In the genomic region with DNA sequence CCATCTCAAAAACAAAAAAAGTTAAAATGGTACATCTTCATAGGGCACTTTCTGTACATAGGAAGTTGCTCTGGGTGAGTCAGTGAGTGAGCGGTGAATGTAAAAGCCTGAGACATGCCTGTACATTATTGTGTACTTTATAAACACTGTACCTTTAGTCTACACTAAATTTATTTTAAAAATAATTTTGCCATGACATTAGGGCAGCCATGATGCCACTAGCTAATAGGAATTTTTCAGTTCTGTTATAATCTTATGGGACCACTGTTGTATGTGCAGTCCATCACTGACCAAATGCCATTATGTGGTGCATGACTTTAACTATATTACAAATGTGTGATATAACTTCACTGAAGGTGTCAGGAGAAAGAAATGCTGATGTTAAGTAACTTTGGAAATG, we compare ENCODE assay signal across 1 cellular context.
TF ChIP-seq lines count a peak whose summit lies in the region.

No MANE protein-coding gene starts in this region.

TF ChIP-seq in K562, 482 proteins besides CTCF, POLR2A, EP300 and RAD21 (continues in another document):
- TF ChIP-seq ID3 (CRISPR knock-in tag; IDR thresholded peaks at IDR 0.05): peak; percentile 71; the same call in 1 of the 2 replicates
- TF ChIP-seq ID3 (tag; IDR thresholded peaks at IDR 0.05): 0 out of 2 replicates have a peak, but pooled peaks have one; percentile 54
- TF ChIP-seq ZNF311 (CRISPR knock-in tag; IDR thresholded peaks at IDR 0.05): peak; percentile 98
- TF ChIP-seq MECOM (CRISPR knock-in tag; IDR thresholded peaks at IDR 0.05): peak; percentile 85
- peak; percentile 89 for TF ChIP-seq ZNF668 (CRISPR knock-in tag; IDR thresholded peaks at IDR 0.05)
- TF ChIP-seq, protein P1, sequence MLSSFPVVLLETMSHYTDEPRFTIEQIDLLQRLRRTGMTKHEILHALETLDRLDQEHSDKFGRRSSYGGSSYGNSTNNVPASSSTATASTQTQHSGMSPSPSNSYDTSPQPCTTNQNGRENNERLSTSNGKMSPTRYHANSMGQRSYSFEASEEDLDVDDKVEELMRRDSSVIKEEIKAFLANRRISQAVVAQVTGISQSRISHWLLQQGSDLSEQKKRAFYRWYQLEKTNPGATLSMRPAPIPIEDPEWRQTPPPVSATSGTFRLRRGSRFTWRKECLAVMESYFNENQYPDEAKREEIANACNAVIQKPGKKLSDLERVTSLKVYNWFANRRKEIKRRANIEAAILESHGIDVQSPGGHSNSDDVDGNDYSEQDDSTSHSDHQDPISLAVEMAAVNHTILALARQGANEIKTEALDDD (IDR thresholded peaks at IDR 0.05): no peak
- TF ChIP-seq, protein P2, sequence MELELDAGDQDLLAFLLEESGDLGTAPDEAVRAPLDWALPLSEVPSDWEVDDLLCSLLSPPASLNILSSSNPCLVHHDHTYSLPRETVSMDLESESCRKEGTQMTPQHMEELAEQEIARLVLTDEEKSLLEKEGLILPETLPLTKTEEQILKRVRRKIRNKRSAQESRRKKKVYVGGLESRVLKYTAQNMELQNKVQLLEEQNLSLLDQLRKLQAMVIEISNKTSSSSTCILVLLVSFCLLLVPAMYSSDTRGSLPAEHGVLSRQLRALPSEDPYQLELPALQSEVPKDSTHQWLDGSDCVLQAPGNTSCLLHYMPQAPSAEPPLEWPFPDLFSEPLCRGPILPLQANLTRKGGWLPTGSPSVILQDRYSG (tag; conservative IDR thresholded peaks at IDR 0.05; ENCODE audit: low read depth): peak; percentile 76
- TF ChIP-seq PTTG1 (tag; IDR thresholded peaks at IDR 0.05; ENCODE audit: low read depth): peak; percentile 83
- 0 out of 4 replicates have a peak, but pooled peaks of 1 of the 2 experiments have one; percentile 9 for TF ChIP-seq TEAD1 (CRISPR knock-in tag; IDR thresholded peaks at IDR 0.05)
- peak; percentile 45; the same call in 1 of the 2 replicates for TF ChIP-seq ZBTB17 (CRISPR knock-in tag; IDR thresholded peaks at IDR 0.05)
- peak; percentile 93 for TF ChIP-seq DMBX1 (CRISPR knock-in tag; IDR thresholded peaks at IDR 0.05; ENCODE audit: borderline replicate concordance)
- peak; percentile 74; the same call in 1 of the 2 replicates for TF ChIP-seq DDX20 (tag; IDR thresholded peaks at IDR 0.05; ENCODE audit: low read depth)
- TF ChIP-seq RBM15 (IDR thresholded peaks at IDR 0.05; ENCODE audit: insufficient read depth, low read length): no peak
- peak; percentile 87 for TF ChIP-seq GTF2A2 (tag; IDR thresholded peaks at IDR 0.05)
- no peak for TF ChIP-seq NR2F6 (CRISPR knock-in tag; IDR thresholded peaks at IDR 0.05)
- no peak for TF ChIP-seq HINFP (tag; conservative IDR thresholded peaks at IDR 0.05; ENCODE audit: low read depth)
- TF ChIP-seq, protein P3, sequence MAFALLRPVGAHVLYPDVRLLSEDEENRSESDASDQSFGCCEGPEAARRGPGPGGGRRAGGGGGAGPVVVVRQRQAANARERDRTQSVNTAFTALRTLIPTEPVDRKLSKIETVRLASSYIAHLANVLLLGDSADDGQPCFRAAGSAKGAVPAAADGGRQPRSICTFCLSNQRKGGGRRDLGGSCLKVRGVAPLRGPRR (CRISPR knock-in tag; IDR thresholded peaks at IDR 0.05): 0 out of 2 replicates have a peak, but pooled peaks have one; percentile 46
- TF ChIP-seq POLR2AphosphoS2 (IDR thresholded peaks at IDR 0.05; ENCODE audit: low read length): no peak
- TF ChIP-seq, protein P4, sequence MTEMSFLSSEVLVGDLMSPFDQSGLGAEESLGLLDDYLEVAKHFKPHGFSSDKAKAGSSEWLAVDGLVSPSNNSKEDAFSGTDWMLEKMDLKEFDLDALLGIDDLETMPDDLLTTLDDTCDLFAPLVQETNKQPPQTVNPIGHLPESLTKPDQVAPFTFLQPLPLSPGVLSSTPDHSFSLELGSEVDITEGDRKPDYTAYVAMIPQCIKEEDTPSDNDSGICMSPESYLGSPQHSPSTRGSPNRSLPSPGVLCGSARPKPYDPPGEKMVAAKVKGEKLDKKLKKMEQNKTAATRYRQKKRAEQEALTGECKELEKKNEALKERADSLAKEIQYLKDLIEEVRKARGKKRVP (CRISPR knock-in tag; IDR thresholded peaks at IDR 0.05): 0 out of 2 replicates have a peak, but pooled peaks have one; percentile 12
- TF ChIP-seq ETV1 (tag; conservative IDR thresholded peaks at IDR 0.05; ENCODE audit: low read depth): no peak
- TF ChIP-seq NFE2 (IDR thresholded peaks at IDR 0.05; ENCODE audit: low read depth): no peak
- TF ChIP-seq FUS (optimal IDR thresholded peaks at IDR 0.05; ENCODE audit: low read depth, low read length): no peak
- TF ChIP-seq GATAD2B (IDR thresholded peaks at IDR 0.05; ENCODE audit: borderline replicate concordance): no peak
- TF ChIP-seq NR2C1 (IDR thresholded peaks at IDR 0.05): no peak
- TF ChIP-seq NR2C1 (tag; IDR thresholded peaks at IDR 0.05): peak; percentile 62
- TF ChIP-seq, protein P5, sequence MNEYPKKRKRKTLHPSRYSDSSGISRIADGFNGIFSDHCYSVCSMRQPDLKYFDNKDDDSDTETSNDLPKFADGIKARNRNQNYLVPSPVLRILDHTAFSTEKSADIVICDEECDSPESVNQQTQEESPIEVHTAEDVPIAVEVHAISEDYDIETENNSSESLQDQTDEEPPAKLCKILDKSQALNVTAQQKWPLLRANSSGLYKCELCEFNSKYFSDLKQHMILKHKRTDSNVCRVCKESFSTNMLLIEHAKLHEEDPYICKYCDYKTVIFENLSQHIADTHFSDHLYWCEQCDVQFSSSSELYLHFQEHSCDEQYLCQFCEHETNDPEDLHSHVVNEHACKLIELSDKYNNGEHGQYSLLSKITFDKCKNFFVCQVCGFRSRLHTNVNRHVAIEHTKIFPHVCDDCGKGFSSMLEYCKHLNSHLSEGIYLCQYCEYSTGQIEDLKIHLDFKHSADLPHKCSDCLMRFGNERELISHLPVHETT (CRISPR knock-in tag; conservative IDR thresholded peaks at IDR 0.05 in 1 of 2, IDR thresholded peaks at IDR 0.05 in 1 of 2): 0 out of 4 replicates have a peak, but pooled peaks of 1 of the 2 experiments have one; percentile 9
- TF ChIP-seq KLF6 (CRISPR knock-in tag; IDR thresholded peaks at IDR 0.05; ENCODE audit: borderline replicate concordance): peak; percentile 71; the same call in 1 of the 2 replicates
- no peak for TF ChIP-seq HCFC1 (IDR thresholded peaks at IDR 0.05; ENCODE audit: low read depth, low read length)
- TF ChIP-seq ZNF830 (CRISPR knock-in tag; IDR thresholded peaks at IDR 0.05): no peak
- no peak for TF ChIP-seq FOS (IDR thresholded peaks at IDR 0.05; ENCODE audit: extremely low read depth, insufficient read length)
- TF ChIP-seq, protein P6, sequence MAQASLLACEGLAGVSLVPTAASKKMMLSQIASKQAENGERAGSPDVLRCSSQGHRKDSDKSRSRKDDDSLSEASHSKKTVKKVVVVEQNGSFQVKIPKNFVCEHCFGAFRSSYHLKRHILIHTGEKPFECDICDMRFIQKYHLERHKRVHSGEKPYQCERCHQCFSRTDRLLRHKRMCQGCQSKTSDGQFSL (CRISPR knock-in tag; IDR thresholded peaks at IDR 0.05): no peak
- TF ChIP-seq, protein P6 (tag; IDR thresholded peaks at IDR 0.05): peak in 1 of 2 experiments; percentile 87; a peak in 2 of 4 replicates
- TF ChIP-seq CEBPG (CRISPR knock-in tag; IDR thresholded peaks at IDR 0.05): no peak
- no peak for TF ChIP-seq CEBPG (tag; conservative IDR thresholded peaks at IDR 0.05 in 1 of 2, IDR thresholded peaks at IDR 0.05 in 1 of 2)
- TF ChIP-seq PYGO2 (tag; IDR thresholded peaks at IDR 0.05): peak; percentile 65; the same call in 1 of the 2 replicates
- 0 out of 2 replicates have a peak, but pooled peaks have one; percentile 26 for TF ChIP-seq CUX1 (CRISPR knock-in tag; IDR thresholded peaks at IDR 0.05)
- 0 out of 2 replicates have a peak, but pooled peaks have one; percentile 45 for TF ChIP-seq STAT5B (CRISPR knock-in tag; IDR thresholded peaks at IDR 0.05)
- no peak for TF ChIP-seq NFIC (IDR thresholded peaks at IDR 0.05)
- no peak for TF ChIP-seq ZEB2 (IDR thresholded peaks at IDR 0.05)
- TF ChIP-seq, protein P7, sequence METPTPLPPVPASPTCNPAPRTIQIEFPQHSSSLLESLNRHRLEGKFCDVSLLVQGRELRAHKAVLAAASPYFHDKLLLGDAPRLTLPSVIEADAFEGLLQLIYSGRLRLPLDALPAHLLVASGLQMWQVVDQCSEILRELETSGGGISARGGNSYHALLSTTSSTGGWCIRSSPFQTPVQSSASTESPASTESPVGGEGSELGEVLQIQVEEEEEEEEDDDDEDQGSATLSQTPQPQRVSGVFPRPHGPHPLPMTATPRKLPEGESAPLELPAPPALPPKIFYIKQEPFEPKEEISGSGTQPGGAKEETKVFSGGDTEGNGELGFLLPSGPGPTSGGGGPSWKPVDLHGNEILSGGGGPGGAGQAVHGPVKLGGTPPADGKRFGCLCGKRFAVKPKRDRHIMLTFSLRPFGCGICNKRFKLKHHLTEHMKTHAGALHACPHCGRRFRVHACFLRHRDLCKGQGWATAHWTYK (CRISPR knock-in tag; IDR thresholded peaks at IDR 0.05): peak; percentile 75; the same call in 1 of the 2 replicates
- TF ChIP-seq MYC (IDR thresholded peaks at IDR 0.05; ENCODE audit: low read depth, low read length): no peak
- TF ChIP-seq MYC (CRISPR knock-in tag; IDR thresholded peaks at IDR 0.05; ENCODE audit: borderline replicate concordance, low read depth): peak; percentile 60; the same call in 1 of the 2 replicates
- TF ChIP-seq NR4A1 (CRISPR knock-in tag; IDR thresholded peaks at IDR 0.05): no peak
- 0 out of 2 replicates have a peak, but pooled peaks have one; percentile 51 for TF ChIP-seq NR4A1 (tag; IDR thresholded peaks at IDR 0.05)
- TF ChIP-seq CREB1 (IDR thresholded peaks at IDR 0.05): no peak
- no peak for TF ChIP-seq CREB1 (CRISPR knock-in tag; IDR thresholded peaks at IDR 0.05)
- TF ChIP-seq SIX5 (IDR thresholded peaks at IDR 0.05; ENCODE audit: borderline replicate concordance in 1 of 2, insufficient read depth in 1 of 2, low read depth in 1 of 2, low read length in 2 of 2): no peak
- peak; percentile 74 for TF ChIP-seq SMAD4 (CRISPR knock-in tag; conservative IDR thresholded peaks at IDR 0.05)
- no peak for TF ChIP-seq ZSCAN32 (CRISPR knock-in tag; IDR thresholded peaks at IDR 0.05)
- peak; percentile 35; the same call in 1 of the 2 replicates for TF ChIP-seq TAF7 (tag; IDR thresholded peaks at IDR 0.05)
- TF ChIP-seq JUND (IDR thresholded peaks at IDR 0.05; ENCODE audit: borderline replicate concordance, low read depth, low read length): no peak
- TF ChIP-seq JUND (tag; IDR thresholded peaks at IDR 0.05; ENCODE audit: borderline replicate concordance, low read depth, low read length): no peak
- TF ChIP-seq ZNF347 (CRISPR knock-in tag; IDR thresholded peaks at IDR 0.05; ENCODE audit: low read depth): 0 out of 2 replicates have a peak, but pooled peaks have one; percentile 26
- TF ChIP-seq NCOR1 (IDR thresholded peaks at IDR 0.05): no peak
- 0 out of 2 replicates have a peak, but pooled peaks have one; percentile 40 for TF ChIP-seq ZNF175 (CRISPR knock-in tag; IDR thresholded peaks at IDR 0.05; ENCODE audit: low read depth)
- no peak for TF ChIP-seq NFRKB (IDR thresholded peaks at IDR 0.05; ENCODE audit: low read depth)
- no peak for TF ChIP-seq FOXA3 (CRISPR knock-in tag; conservative IDR thresholded peaks at IDR 0.05 in 1 of 2, IDR thresholded peaks at IDR 0.05 in 1 of 2)
